In the genomic region with DNA sequence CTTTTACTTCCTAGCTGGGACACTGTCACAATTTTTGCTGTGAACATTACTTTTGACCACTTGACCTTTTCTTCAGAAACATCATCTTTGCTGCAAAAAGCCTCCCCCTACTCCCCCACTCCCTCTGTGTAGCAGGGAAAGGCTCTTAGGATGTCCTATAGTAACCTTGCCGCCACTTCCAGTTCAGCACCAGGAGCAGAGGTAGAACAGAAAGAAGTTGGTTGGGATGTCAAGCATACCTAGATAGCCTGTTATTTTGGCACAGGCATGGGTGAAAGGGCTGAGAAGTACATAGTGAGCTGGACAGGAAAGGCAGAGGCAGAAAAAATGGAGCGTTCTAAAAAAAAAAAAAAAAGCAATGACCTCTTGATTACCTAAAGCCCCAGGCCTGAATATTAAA, we compare ENCODE assay signal across 24 cellular contexts. TPM values are rescaled to one million over a fixed set of nuclear protein-coding genes. Genes with fewer than 3 reads are reported as not detected.
DNase-seq lines count a peak whose midpoint lies in the region; ATAC-seq, FAIRE-seq and TF ChIP-seq lines count a peak whose summit lies in the region.
"Had no signal": no experiment of that assay in that cellular context is flagged by ENCODE, and none has a peak within 500 bp of the region (broad histone marks: within the 10 kb centered on the region; RNA-seq: fewer than 3 reads in every experiment).

No MANE protein-coding gene starts in this region.

- CTCF ChIA-PET in K562 (lab: Yijun Ruan, JAX; ENCODE audit: low intra/inter-chr PET ratio): no interaction called here

- TF ChIP-seq CTCF in heart left ventricle (IDR thresholded peaks at IDR 0.05) (no peak), K562 (IDR thresholded peaks at IDR 0.05 in 2 of 3, conservative IDR thresholded peaks at IDR 0.05 in 1 of 3; ENCODE audit: insufficient read depth in 2 of 3, low read depth in 1 of 3, low read length in 3 of 3) (no peak), testis (IDR thresholded peaks at IDR 0.05) (no peak)

- no peaks in the 10 kb centered on the region for H4K20me1 ChIP-seq in K562 (replicated peaks; ENCODE audit: control insufficient read depth, insufficient read depth, low read length)

- peak overlapping the region; percentile 46; the same call in 1 of the 2 replicates for H2AFZ ChIP-seq in K562 (ENCODE audit: low read depth, low read length)
- H2AFZ ChIP-seq: GM23248 had no signal

- no peaks in the 10 kb centered on the region for H3K79me2 ChIP-seq in K562 (ENCODE audit: control insufficient read depth, insufficient read depth, low read length)

- H3K4me3 ChIP-seq in heart left ventricle (no peak overlapping the region), K562 (no peak overlapping the region), testis (no peak overlapping the region), MG63 (no peak overlapping the region), H7 (ENCODE audit: insufficient read depth, low read depth, low read length) (no peak overlapping the region)
- H3K4me3 ChIP-seq: GM23248 had no signal

- H3K36me3 ChIP-seq in heart left ventricle (no peaks in the 10 kb centered on the region), K562 (ENCODE audit: control insufficient read depth, insufficient read depth, low read length) (no peaks in the 10 kb centered on the region), testis (ENCODE audit: low read depth, missing control alignments) (no peaks in the 10 kb centered on the region), MG63 (no peaks in the 10 kb centered on the region), H7 (replicated peaks; ENCODE audit: control insufficient read depth, insufficient read depth, low read length) (no peaks in the 10 kb centered on the region)
- H3K36me3 ChIP-seq: BE2C had no signal

- H3K27me3 ChIP-seq in heart left ventricle (no peaks in the 10 kb centered on the region), K562 (ENCODE audit: control insufficient read depth in 2 of 2, insufficient read depth in 2 of 2, low read length in 2 of 2) (no peaks in the 10 kb centered on the region), testis (no peaks in the 10 kb centered on the region), MG63 (no peaks in the 10 kb centered on the region), H7 (ENCODE audit: control insufficient read depth, insufficient read depth, low read length) (no peaks in the 10 kb centered on the region)
- H3K27me3 ChIP-seq: BE2C had no signal

- H3K4me1 ChIP-seq in heart left ventricle: peaks cover 0 to 7% (median 0%) of the 10 kb centered on the region in 12 donors
- H3K4me1 ChIP-seq in K562 (replicated peaks in 1 of 2; ENCODE audit: control insufficient read depth in 2 of 2, insufficient read depth in 2 of 2, low read length in 2 of 2): no peaks in the 10 kb centered on the region; a peak in 3 of 5 replicates
- H3K4me1 ChIP-seq in testis: no peaks in the 10 kb centered on the region

- POLR2A ChIA-PET in K562 (lab: Yijun Ruan, JAX): interaction anchor here (0.6 to 0.8 kb wide), 4 partner anchors 12 to 299 kb away, joined by 3 read pairs; no protein-coding TSS in a partner anchor

- TF ChIP-seq POLR2A in heart left ventricle (IDR thresholded peaks at IDR 0.05): no peak
- no peak for TF ChIP-seq POLR2A in K562 (conservative IDR thresholded peaks at IDR 0.05)
- no peak for TF ChIP-seq POLR2A in testis (IDR thresholded peaks at IDR 0.05)

- no peaks in the 10 kb centered on the region for H3K9me1 ChIP-seq in K562 (ENCODE audit: control insufficient read depth, insufficient read depth, low read length)

- 38 to 53% (median 48%) methylated on average over 2 of the region's 2 CpGs for WGBS in heart left ventricle, 4 donors
- 42% methylated on average over 2 of the region's 2 CpGs for WGBS in K562 (ENCODE audit: insufficient coverage, low coverage, missing lambda C conversion rate)
- WGBS in testis, 2 donors: 64 to 80% methylated on average over 2 of the region's 2 CpGs

- H3K27ac ChIP-seq in heart left ventricle: no peak overlapping the region
- no peak overlapping the region for H3K27ac ChIP-seq in K562 (ENCODE audit: extremely low read depth, low read depth, low read length)
- H3K27ac ChIP-seq in testis: no peak overlapping the region
- H3K27ac ChIP-seq: GM23248, HL-60 had no signal

- TF ChIP-seq EP300 in K562 (IDR thresholded peaks at IDR 0.05; ENCODE audit: low read length): no peak

- BruUV-seq in K562 (replicated peaks; lab: Mats Ljungman, UMichigan): no TSS peak

- H3K9ac ChIP-seq in K562 (ENCODE audit: insufficient read depth in 1 of 2, low read depth in 2 of 2, low read length in 2 of 2): no peak overlapping the region
- H3K9ac ChIP-seq: GM23248 had no signal

- in situ Hi-C loops in K562 (cut with MboI): no loop called here

- H3K4me2 ChIP-seq in K562 (ENCODE audit: insufficient read depth, low read length): no peak overlapping the region

- peak in 1 of 5 donors; percentile 31 for DNase-seq in heart left ventricle
- no peak for DNase-seq in left cardiac atrium
- DNase-seq in K562 (ENCODE audit: extremely low read depth in 1 of 4, low spot score in 3 of 4): no peak
- DNase-seq in left kidney (ENCODE audit: low read depth, low spot score): peak; percentile 29
- peak; percentile 22 for DNase-seq in testis
- no peak for DNase-seq in MG63
- no peak for DNase-seq in H7
- DNase-seq: ACHN; BE2C; CD4-positive, alpha-beta memory T cell; DMS153; DMS79; GDM1; GM23248; HCEC 1CT had no signal

- H3K9me3 ChIP-seq in heart left ventricle: no peaks in the 10 kb centered on the region
- H3K9me3 ChIP-seq in K562 (replicated peaks; ENCODE audit: control insufficient read depth, insufficient read depth, low read depth, low read length): no peaks in the 10 kb centered on the region
- no peaks in the 10 kb centered on the region for H3K9me3 ChIP-seq in testis
- no peaks in the 10 kb centered on the region; the same call in 1 of the 2 replicates for H3K9me3 ChIP-seq in MG63
- H3K9me3 ChIP-seq: BE2C had no signal

- intact Hi-C loops in heart left ventricle (cut with DNase I) (no loop called here), left cardiac atrium (cut with DNase I) (no loop called here), K562 (cut with micrococcal nuclease) (no loop called here), testis (cut with DNase I; ENCODE audit: low total_unique reads) (no loop called here)

- no peak for FAIRE-seq in K562 (lab: Jason Lieb, UNC)
- FAIRE-seq: A204.1, GM12892, GM18507 had no signal

- TF ChIP-seq RAD21 in K562 (CRISPR knock-in tag; conservative IDR thresholded peaks at IDR 0.05 in 1 of 2, IDR thresholded peaks at IDR 0.05 in 1 of 2): no peak

- peak; percentile 83 to 92 (median 90) for ATAC-seq in heart left ventricle
- ATAC-seq in left cardiac atrium: no peak
- no peak for ATAC-seq in K562
- no peak for ATAC-seq in HG03108 (IDR thresholded peaks at IDR 0.05; ENCODE audit: unreplicated experiment)

RNA-seq across cellular contexts. Expression of a gene that starts 31.3 kb away (rescaled TPM):
- not detected for total RNA-seq in heart left ventricle
- polyA plus RNA-seq in heart left ventricle: not detected
- total RNA-seq in left cardiac atrium: not detected
- not detected in 2 replicates for total RNA-seq in K562 (2011; cell fraction: chromatin; rRNA removed; ENCODE audit: low replicate concordance)
- not detected in 2 replicates for total RNA-seq in K562 (2011; cell fraction: nucleolus; rRNA removed)
- not detected in 2 replicates for total RNA-seq in K562 (2011; cell fraction: nucleoplasm; rRNA removed)
- not detected in 2 replicates for total RNA-seq in K562 (2014; rRNA removed)
- total RNA-seq in K562 (2014; rRNA removed; fragmentation: Illumina TruSeq; extraction: Trizol): not detected in 2 replicates
- total RNA-seq in K562 (2015; rRNA removed; fragmentation: Illumina TruSeq; extraction: Trizol): not detected in 2 replicates
- total RNA-seq in K562 (2021): not detected in 2 replicates
- not detected in 2 replicates for polyA plus RNA-seq in K562 (2011; rRNA removed)
- polyA plus RNA-seq in K562 (2011; cell fraction: cytosol; rRNA removed): not detected in 2 replicates
- polyA plus RNA-seq in K562 (2011; cell fraction: nucleus; rRNA removed): not detected in 2 replicates
- not detected in 2 replicates for polyA plus RNA-seq in K562 (2012)
- not detected in 2 replicates for polyA plus RNA-seq in K562 (2014; fragmentation: Illumina TruSeq; extraction: Trizol)
- polyA plus RNA-seq in K562 (2014; fragmentation: Nextera tagmentation; extraction: Ambion mirVana): not detected
- polyA plus RNA-seq in K562 (2014; rRNA removed): not detected in 2 replicates
- not detected in 2 replicates for polyA minus RNA-seq in K562 (2011; rRNA and poly(A)+ RNA removed)
- not detected in 2 replicates for polyA minus RNA-seq in K562 (2011; cell fraction: cytosol; rRNA and poly(A)+ RNA removed)
- polyA minus RNA-seq in K562 (2011; cell fraction: nucleus; rRNA and poly(A)+ RNA removed): not detected in 2 replicates
- 1 to 10 TPM in 1 of 2 donors, under 1 TPM in 1; 0.55 to 9.5 TPM for total RNA-seq in testis
- 26.0 TPM for polyA plus RNA-seq in testis (ENCODE audit: insufficient read depth, low read depth, low replicate concordance)
- total RNA-seq in MG63 (2014; rRNA removed; shearing (Covaris generic); ENCODE audit: low replicate concordance): not detected in 2 replicates
- not detected in 2 replicates for total RNA-seq in H7 (2014; rRNA removed; shearing (Covaris generic))
- total RNA-seq: CD4-positive, alpha-beta memory T cell; Daoy; GM23248; H4; HT1080 had no signal
- polyA plus RNA-seq: CD14-positive monocyte; CD4-positive, alpha-beta memory T cell; GM23248 had no signal

RNA-seq across cellular contexts. Expression of a gene that starts 58.3 kb away (rescaled TPM):
- 10 to 100 TPM in 8 of 9 donors, 1 to 10 TPM in 1; 8.8 to 25.0 (median 12.5) TPM for total RNA-seq in heart left ventricle
- polyA plus RNA-seq in heart left ventricle: 1 to 10 TPM; 8.2 to 9.6 TPM
- total RNA-seq in left cardiac atrium: 10 to 100 TPM; 26.8 to 29.1 TPM
- total RNA-seq in K562 (2011; cell fraction: chromatin; rRNA removed; ENCODE audit: low replicate concordance): 16.5 and 29.7 TPM in 2 replicates
- total RNA-seq in K562 (2011; cell fraction: nucleolus; rRNA removed): 11.6 and 13.0 TPM in 2 replicates
- 17.2 and 29.8 TPM in 2 replicates for total RNA-seq in K562 (2011; cell fraction: nucleoplasm; rRNA removed)
- total RNA-seq in K562 (2014; rRNA removed): 6.7 and 11.0 TPM in 2 replicates
- 10.7 and 11.7 TPM in 2 replicates for total RNA-seq in K562 (2014; rRNA removed; fragmentation: Illumina TruSeq; extraction: Trizol)
- total RNA-seq in K562 (2015; rRNA removed; fragmentation: Illumina TruSeq; extraction: Trizol): 7.3 and 8.8 TPM in 2 replicates
- 15.2 TPM in 2 replicates for total RNA-seq in K562 (2021)
- 17.7 and 18.9 TPM in 2 replicates for polyA plus RNA-seq in K562 (2011; rRNA removed)
- 9.2 and 11.6 TPM in 2 replicates for polyA plus RNA-seq in K562 (2011; cell fraction: cytosol; rRNA removed)
- polyA plus RNA-seq in K562 (2011; cell fraction: nucleus; rRNA removed): 12.3 and 13.0 TPM in 2 replicates
- 8.0 and 11.8 TPM in 2 replicates for polyA plus RNA-seq in K562 (2012)
- 9.6 and 11.1 TPM in 2 replicates for polyA plus RNA-seq in K562 (2014; fragmentation: Illumina TruSeq; extraction: Trizol)
- 1 to 10 TPM; 3.1 to 4.0 TPM for polyA plus RNA-seq in K562 (2014; fragmentation: Nextera tagmentation; extraction: Ambion mirVana)
- polyA plus RNA-seq in K562 (2014; rRNA removed): 11.5 and 12.6 TPM in 2 replicates
- 14.3 TPM in 2 replicates for polyA minus RNA-seq in K562 (2011; rRNA and poly(A)+ RNA removed)
- polyA minus RNA-seq in K562 (2011; cell fraction: cytosol; rRNA and poly(A)+ RNA removed): 3.5 and 7.0 TPM in 2 replicates
- polyA minus RNA-seq in K562 (2011; cell fraction: nucleus; rRNA and poly(A)+ RNA removed): 9.4 and 13.0 TPM in 2 replicates
- total RNA-seq in testis: 10 to 100 TPM; 53.7 to 73.1 TPM
- 38.3 TPM for polyA plus RNA-seq in testis (ENCODE audit: insufficient read depth, low read depth, low replicate concordance)
- total RNA-seq in MG63 (2014; rRNA removed; shearing (Covaris generic); ENCODE audit: low replicate concordance): 6.3 and 6.8 TPM in 2 replicates
- total RNA-seq in H7 (2014; rRNA removed; shearing (Covaris generic)): 57.0 and 74.7 TPM in 2 replicates

Comparison
In these comparisons a context has a peak if more than half of its experiments do, and no peak if none do; other contexts are left out.
1. ATAC-seq: peak in heart left ventricle (4 of 4); none in left cardiac atrium (0 of 2), K562 (single experiment) and HG03108 (single experiment).
2. DNase-seq: peak in left kidney (single experiment) and testis (single experiment); none in left cardiac atrium (single experiment), K562 (0 of 4), MG63 (single experiment) and H7 (single experiment).